17 cellular contexts compared by ENCODE assay signal in the genomic region with DNA sequence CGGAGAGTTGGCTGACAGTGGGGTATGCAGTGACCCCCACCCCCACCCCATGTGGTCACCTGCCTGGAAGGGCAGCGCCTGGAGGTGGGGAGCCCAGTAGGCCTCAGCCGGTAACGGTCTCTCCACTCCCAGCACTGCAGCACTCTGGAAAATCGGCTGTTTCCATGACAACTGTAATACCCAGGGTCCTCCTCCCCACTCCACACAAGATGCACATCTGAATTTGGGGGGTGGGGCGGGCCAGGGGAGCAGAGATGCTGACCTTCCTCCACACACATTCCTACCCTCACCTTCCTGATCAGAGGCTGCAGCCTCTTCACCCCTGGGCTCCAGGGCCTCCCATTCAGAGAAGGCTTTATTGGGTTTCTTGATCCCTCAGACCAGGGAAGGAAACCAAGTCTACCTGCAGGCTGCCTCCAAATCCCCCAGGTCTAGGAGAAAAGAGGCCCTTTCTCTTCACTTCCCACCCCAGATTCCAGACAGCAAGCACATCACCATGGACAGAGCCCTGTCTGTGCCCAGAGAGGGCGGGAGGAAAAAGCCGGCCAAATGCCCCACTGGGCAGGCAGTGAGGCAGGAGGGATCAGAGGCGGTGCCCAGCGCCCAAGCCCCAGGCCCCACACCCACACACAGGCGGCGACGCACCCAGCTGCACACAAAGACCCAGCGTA. TPM values are rescaled to one million over a fixed set of nuclear protein-coding genes. Genes with fewer than 3 reads are reported as not detected.
DNase-seq lines count a peak whose midpoint lies in the region; ATAC-seq and TF ChIP-seq lines count a peak whose summit lies in the region.
"Had no signal": no experiment of that assay in that cellular context is flagged by ENCODE, and none has a peak within 500 bp of the region (broad histone marks: within the 10 kb centered on the region; RNA-seq: fewer than 3 reads in every experiment).

No MANE protein-coding gene starts in this region.

- peak overlapping the region; percentile 48 for H3K4me3 ChIP-seq in H7 (ENCODE audit: insufficient read depth, low read depth, low read length)
- peak overlapping the region; percentile 71; the same call in 1 of the 2 replicates for H3K4me3 ChIP-seq in iPS-20b (ENCODE audit: low read length)
- H3K4me3 ChIP-seq in sigmoid colon = peak overlapping the region; percentile 19 to 41 (median 34)
- no peak overlapping the region for H3K4me3 ChIP-seq in lower leg skin (ENCODE audit: low read depth, poor library complexity, severe bottlenecking)
- H3K4me3 ChIP-seq: psoas muscle had no signal

- CTCF ChIA-PET in activated B cell treated with CpG ODN at 0.5 μM for 24 hours (lab: Charles Lee) = interaction anchor here (1.2 kb wide), 1 partner anchor 15 kb away, joined by 4 read pairs; no protein-coding TSS in a partner anchor

- H3K27me3 Mint-ChIP-seq in activated B cell treated with CpG ODN at 0.5 μM for 24 hours = peaks cover 20% of the 10 kb centered on the region

- ATAC-seq in activated B cell treated with CpG ODN at 0.5 μM for 24 hours (ENCODE audit: low read depth) (no peak), HG02610 (IDR thresholded peaks at IDR 0.05; ENCODE audit: unreplicated experiment) (no peak)

- H3K27me3 ChIP-seq in H7 (ENCODE audit: control insufficient read depth, insufficient read depth, low read length) (peaks cover 56% of the 10 kb centered on the region), iPS-20b (ENCODE audit: insufficient read depth, low read length) (peaks cover 63% of the 10 kb centered on the region), sigmoid colon (peaks cover 0 to 11% (median 3%) of the 10 kb centered on the region in 3 donors)

- H3K27ac Mint-ChIP-seq in activated B cell treated with CpG ODN at 0.5 μM for 24 hours = no peak overlapping the region
- H3K27ac Mint-ChIP-seq: T-helper 1 cell treated with Interleukin-12 subunit alpha and Interleukin-12 subunit beta and Interleukin-4 antibody, amounts not matched to agents 30 μg/mL and 1 μg/mL, for 36 hours had no signal

- 44 to 63% methylated on average over 14 of the region's 14 CpGs for WGBS in sigmoid colon, 2 donors
- 34 to 54% methylated on average over 14 of the region's 14 CpGs for WGBS in lower leg skin, 2 donors

- H3K36me3 Mint-ChIP-seq in activated B cell treated with CpG ODN at 0.5 μM for 24 hours (ENCODE audit: low read depth) = no peaks in the 10 kb centered on the region

- H3K27ac ChIP-seq in iPS-20b (ENCODE audit: low read length) (no peak overlapping the region), sigmoid colon (peak overlapping the region in 3 of 4 donors; percentile 69 to 77 (median 74))
- H3K27ac ChIP-seq: psoas muscle had no signal

- H3K9me3 ChIP-seq in iPS-20b (ENCODE audit: insufficient read depth, low read depth, low read length) (no peaks in the 10 kb centered on the region), sigmoid colon (no peaks in the 10 kb centered on the region)
- H3K9me3 ChIP-seq: psoas muscle had no signal

- POLR2A ChIA-PET in activated B cell treated with CpG ODN at 0.5 μM for 24 hours (lab: Charles Lee) = interaction anchor here (0.5 kb wide), 1 partner anchor 358 kb away, joined by 7 read pairs; no protein-coding TSS in a partner anchor

- peak overlapping the region; percentile 35 for H3K4me3 Mint-ChIP-seq in activated B cell treated with CpG ODN at 0.5 μM for 24 hours
- H3K4me3 Mint-ChIP-seq: central memory CD8-positive, alpha-beta T cell; T-helper 1 cell treated with Interleukin-12 subunit alpha and Interleukin-12 subunit beta and Interleukin-4 antibody, amounts not matched to agents 30 μg/mL and 1 μg/mL, for 36 hours had no signal

- H3K9ac ChIP-seq in iPS-20b (ENCODE audit: low read depth, low read length) = peak overlapping the region; percentile 39; the same call in 1 of the 2 replicates

- peaks cover 13% of the 10 kb centered on the region for H3K4me1 Mint-ChIP-seq in activated B cell treated with CpG ODN at 0.5 μM for 24 hours

- no peaks in the 10 kb centered on the region for H3K36me3 ChIP-seq in H7 (replicated peaks; ENCODE audit: control insufficient read depth, insufficient read depth, low read length)
- H3K36me3 ChIP-seq in iPS-20b (ENCODE audit: insufficient read depth, low read depth, low read length) = no peaks in the 10 kb centered on the region
- peaks cover 0 to 14% (median 0%) of the 10 kb centered on the region in 4 donors for H3K36me3 ChIP-seq in sigmoid colon

- no peak for TF ChIP-seq EP300 in sigmoid colon (IDR thresholded peaks at IDR 0.05)

- DNase-seq in H7 (peak; percentile 57), activated B cell treated with CpG ODN at 0.5 μM for 24 hours (no peak), sigmoid colon (no peak), RPMI8226 (no peak), lower leg skin (ENCODE audit: low spot score in 2 of 2) (no peak), hippocampal formation (lab: John Stamatoyannopoulos, UW) (no peak)
- DNase-seq: activated CD4-positive, alpha-beta T cell treated with anti-CD3 and anti-CD28 coated beads, Interleukin-2, amount 50 U/mL, for 1 hour; activated effector memory CD4-positive, alpha-beta T cell treated with Interleukin-2 at 50 U/mL for 16 hours; kidney glomerular epithelial cell; NCI-H2107; psoas muscle; stimulated activated CD4-positive, alpha-beta T cell treated with anti-CD3 and anti-CD28 coated beads, Interleukin-2, amount 100 ng/mL, for 48 hours; stimulated activated naive CD4-positive, alpha-beta T cell had no signal

- intact Hi-C loops in activated B cell treated with CpG ODN at 0.5 μM for 24 hours (cut with micrococcal nuclease) = no loop called here
- intact Hi-C loops in sigmoid colon (cut with DNase I) = no loop called here
- intact Hi-C loops in lower leg skin (cut with DNase I; ENCODE audit: low total_unique reads) = no loop called here

- no peak for TF ChIP-seq CTCF in activated B cell treated with CpG ODN at 0.5 μM for 24 hours (IDR thresholded peaks at IDR 0.05)
- no peak for TF ChIP-seq CTCF in sigmoid colon (IDR thresholded peaks at IDR 0.05)
- no peak for TF ChIP-seq CTCF in lower leg skin (IDR thresholded peaks at IDR 0.05)

- no peaks in the 10 kb centered on the region for H3K9me3 Mint-ChIP-seq in activated B cell treated with CpG ODN at 0.5 μM for 24 hours
- H3K9me3 Mint-ChIP-seq: central memory CD8-positive, alpha-beta T cell; T-helper 1 cell treated with Interleukin-12 subunit alpha and Interleukin-12 subunit beta and Interleukin-4 antibody, amounts not matched to agents 30 μg/mL and 1 μg/mL, for 36 hours had no signal

- TF ChIP-seq POLR2A in sigmoid colon (IDR thresholded peaks at IDR 0.05) = no peak
- no peak for TF ChIP-seq POLR2A in lower leg skin (IDR thresholded peaks at IDR 0.05)

- H3K4me1 ChIP-seq in iPS-20b (ENCODE audit: insufficient read depth, low read length) (no peaks in the 10 kb centered on the region; the same call in 1 of the 2 replicates), sigmoid colon (peaks cover 0 to 52% (median 35%) of the 10 kb centered on the region in 4 donors)
- H3K4me1 ChIP-seq: psoas muscle had no signal

RNA-seq across cellular contexts. Expression of a gene that starts 46.5 kb away (rescaled TPM):
- total RNA-seq in H7 (2014; rRNA removed; shearing (Covaris generic)) = not detected in 2 replicates
- total RNA-seq in activated B cell treated with CpG ODN at 0.5 μM for 24 hours (not detected in 2 replicates), sigmoid colon (not detected), lower leg skin (not detected)
- not detected for polyA plus RNA-seq in sigmoid colon
- total RNA-seq: psoas muscle had no signal
- polyA plus RNA-seq: psoas muscle had no signal
